ENCODE assay signal across 8 cellular contexts in genomic region chr19:2579678-2580280, GRCh38.
A peak's percentile ranks its signal among the peaks of the same experiment; 100 is the strongest.
DNase-seq lines count a peak whose midpoint lies in the region; ATAC-seq and TF ChIP-seq lines count a peak whose summit lies in the region.

No MANE protein-coding gene starts in this region.

- TF ChIP-seq CTCF in AG04450 (IDR thresholded peaks at IDR 0.05; ENCODE audit: low read depth, low read length) (no peak), RWPE2 (IDR thresholded peaks at IDR 0.05; ENCODE audit: poor library complexity, severe bottlenecking) (peak; percentile 63), fibroblast of the aortic adventitia (IDR thresholded peaks at IDR 0.05; ENCODE audit: insufficient read depth, low read length) (no peak), parathyroid adenoma (IDR thresholded peaks at IDR 0.05) (no peak)

- H3K9me3 ChIP-seq in AG04450 (ENCODE audit: control insufficient read depth, insufficient read depth, low read length) (peaks cover 23% of the 10 kb centered on the region), RWPE2 (ENCODE audit: severe bottlenecking) (peaks cover 7% of the 10 kb centered on the region), parathyroid adenoma (ENCODE audit: control insufficient read depth, low read length) (no peaks in the 10 kb centered on the region)

- H3K4me1 ChIP-seq in RWPE2 (ENCODE audit: insufficient read depth, poor library complexity, severe bottlenecking), result peaks cover 10% of the 10 kb centered on the region
- peaks cover 15% of the 10 kb centered on the region for H3K4me1 ChIP-seq in parathyroid adenoma

- peak overlapping the region; percentile 64 for H3K4me3 ChIP-seq in AG04450 (ENCODE audit: low read depth, low read length)
- no peak overlapping the region for H3K4me3 ChIP-seq in RWPE2 (ENCODE audit: severe bottlenecking)
- peak overlapping the region; percentile 57 for H3K4me3 ChIP-seq in fibroblast of the aortic adventitia (ENCODE audit: low read depth, low read length)
- H3K4me3 ChIP-seq in parathyroid adenoma (ENCODE audit: low read depth, low read length), result peak overlapping the region; percentile 53

- H3K79me2 ChIP-seq in parathyroid adenoma, result no peaks in the 10 kb centered on the region

- H3K36me3 ChIP-seq in RWPE2 (ENCODE audit: low read depth) (no peaks in the 10 kb centered on the region), parathyroid adenoma (ENCODE audit: control insufficient read depth, insufficient read depth, low read length) (no peaks in the 10 kb centered on the region)

- no peak overlapping the region for H3K9ac ChIP-seq in parathyroid adenoma

- H3K27me3 ChIP-seq in AG04450 (ENCODE audit: control insufficient read depth, insufficient read depth, low read length) (no peaks in the 10 kb centered on the region), RWPE2 (ENCODE audit: insufficient read depth, poor library complexity, severe bottlenecking) (no peaks in the 10 kb centered on the region), parathyroid adenoma (ENCODE audit: control insufficient read depth, insufficient read depth, low read length) (no peaks in the 10 kb centered on the region)

- CTCF ChIA-PET in AG04450 (lab: Charles Lee), result interaction anchor here (0.6 to 3.6 kb wide), 12 partner anchors 9 to 106 kb away, joined by 3 to 20 read pairs (median 4); partner anchors contain the start of gene GADD45B

- ATAC-seq in RWPE2 (ENCODE audit: low read depth), result no peak

- peak overlapping the region; percentile 41 for H2AFZ ChIP-seq in parathyroid adenoma

- H3K27ac ChIP-seq in AG04450 (ENCODE audit: low read depth, low read length) (peak overlapping the region; percentile 75), RWPE2 (ENCODE audit: poor library complexity, severe bottlenecking) (peak overlapping the region; percentile 82), parathyroid adenoma (peak overlapping the region; percentile 71)

- peak overlapping the region; percentile 79 for H3K4me2 ChIP-seq in parathyroid adenoma (ENCODE audit: low read length)

- DNase-seq in AG04450 (ENCODE audit: low read depth, low spot score), result no peak
- no peak for DNase-seq in RWPE2 (ENCODE audit: low spot score)
- DNase-seq in fibroblast of the aortic adventitia (ENCODE audit: low read depth), result no peak
- DNase-seq in NOMO-1 (lab: John Stamatoyannopoulos, UW; ENCODE audit: unreplicated experiment in 2 of 2), result no peak
- DNase-seq in T-helper 2 cell, result no peak
- no peak for DNase-seq in EL
- DNase-seq in islet precursor cell, result no peak

- POLR2A ChIA-PET in AG04450 (lab: Yijun Ruan, JAX), result interaction anchor here (0.6 to 7.1 kb wide), 11 partner anchors 19 to 106 kb away, joined by 3 to 238 read pairs (median 5); partner anchors contain the start of gene GADD45B
